8 cellular contexts compared by ENCODE assay signal in genomic region chr13:50125556-50126377, GRCh38.
A peak's percentile ranks its signal among the peaks of the same experiment; 100 is the strongest.
DNase-seq lines count a peak whose midpoint lies in the region; ATAC-seq and TF ChIP-seq lines count a peak whose summit lies in the region.

No MANE protein-coding gene starts in this region.

- DNase-seq in 8988T: peak; percentile 80
- DNase-seq in Kasumi-1 (lab: John Stamatoyannopoulos, UW): peak; percentile 89 to 91
- peak; percentile 81 to 82 for DNase-seq in activated T-cell treated with anti-CD3 and anti-CD28 coated beads, Interleukin-2, amount 50 U/mL, for 48 hours
- DNase-seq in erythroblast (lab: John Stamatoyannopoulos, UW): peak; percentile 89 to 93
- DNase-seq in mucosa of gallbladder (ENCODE audit: low spot score): peak; percentile 94
- DNase-seq in stimulated activated CD8-positive, alpha-beta memory T cell treated with anti-CD3 and anti-CD28 coated beads, Interleukin-4, amount 100 ng/mL, for 24 hours (ENCODE audit: low read depth): peak; percentile 73

- peak; percentile 9 for ATAC-seq in GM19324 (IDR thresholded peaks at IDR 0.05; ENCODE audit: low FRiP score, unreplicated experiment)

- peak; percentile 86 for TF ChIP-seq POLR2A in erythroblast (IDR thresholded peaks at IDR 0.05; ENCODE audit: low read length)

TF ChIP-seq in PFSK-1, 5 proteins besides CTCF, POLR2A, EP300 and RAD21:
- TF ChIP-seq POLR2AphosphoS5 (IDR thresholded peaks at IDR 0.05; ENCODE audit: low read depth, low read length): no peak; the same call in 1 of the 2 replicates
- 0 out of 2 replicates have a peak, but pooled peaks have one; percentile 46 for TF ChIP-seq TAF1 (IDR thresholded peaks at IDR 0.05; ENCODE audit: borderline replicate concordance, insufficient read depth, low read length)

Comparison
In these comparisons a context has a peak if more than half of its experiments do, and no peak if none do; other contexts are left out.
1. Peak in every context shown above with its lines: DNase-seq and ATAC-seq.